Comparison of ENCODE assay signal across 1 cellular context in genomic region chr6:75171151-75171550, GRCh38.
TF ChIP-seq lines count a peak whose summit lies in the region.

No MANE protein-coding gene starts in this region.

TF ChIP-seq in neural cell, 6 proteins besides CTCF, POLR2A, EP300 and RAD21 (continued from another document):
- no peak for TF ChIP-seq REST (IDR thresholded peaks at IDR 0.05; ENCODE audit: borderline replicate concordance)
- no peak for TF ChIP-seq TAF1 (IDR thresholded peaks at IDR 0.05; ENCODE audit: low read depth)
